ENCODE assay signal across 17 cellular contexts in genomic region chr16:50280932-50281331, GRCh38. TPM values are rescaled to one million over a fixed set of nuclear protein-coding genes. Genes with fewer than 3 reads are reported as not detected.
DNase-seq lines count a peak whose midpoint lies in the region; ATAC-seq and TF ChIP-seq lines count a peak whose summit lies in the region.
"Had no signal": no experiment of that assay in that cellular context is flagged by ENCODE, and none has a peak within 500 bp of the region (broad histone marks: within the 10 kb centered on the region; RNA-seq: fewer than 3 reads in every experiment).

No MANE protein-coding gene starts in this region.

- H3K4me2 ChIP-seq in BLaER1 treated with 17β-estradiol and CSF1 and Interleukin-3, amounts not matched to agents 10 nM and 100 nM, result peak overlapping the region; percentile 87 to 100 (median 99)

- H3K4me1 ChIP-seq in BLaER1 treated with 17β-estradiol and CSF1 and Interleukin-3, amounts not matched to agents 10 nM and 100 nM, result peaks cover 89 to 98% (median 97%) of the 10 kb centered on the region in 10 experiments
- peaks cover 3% of the 10 kb centered on the region; the same call in 1 of the 2 replicates for H3K4me1 ChIP-seq in HEK293 (ENCODE audit: control insufficient read depth, insufficient read depth, low read length)

- no peak for DNase-seq in central memory CD8-positive, alpha-beta T cell (ENCODE audit: low spot score in 2 of 2)
- DNase-seq in natural killer cell (no peak), Kasumi-1 (lab: John Stamatoyannopoulos, UW) (no peak), NCI-H187 treated with DMSO at 0.1 percent for 48 hours (lab: John Stamatoyannopoulos, UW) (no peak), mesothelial cell of epicardium (ENCODE audit: low spot score in 2 of 2, unreplicated experiment in 2 of 2) (no peak)
- DNase-seq: activated CD4-positive, alpha-beta T cell treated with anti-CD3 and anti-CD28 coated beads for 1 hour; activated T-cell treated with anti-CD3 and anti-CD28 coated beads, Interleukin-2, amount 50 U/mL, for 1 hour; H7; hypothalamus; KBM-7; NCI-H524 treated with DMSO at 0.1 percent for 48 hours; small intestine; T-helper 2 cell had no signal

- no peak for ATAC-seq in central memory CD8-positive, alpha-beta T cell (replicated peaks; ENCODE audit: extremely low read depth, poor library complexity, severe bottlenecking)
- ATAC-seq in natural killer cell, result no peak
- no peak for ATAC-seq in HG03175 (IDR thresholded peaks at IDR 0.05; ENCODE audit: unreplicated experiment)

- peaks cover 14 to 63% (median 25%) of the 10 kb centered on the region in 11 experiments; a peak in 19 of 22 replicates for H4K20me1 ChIP-seq in BLaER1 treated with 17β-estradiol and CSF1 and Interleukin-3, amounts not matched to agents 10 nM and 100 nM

- H3K9me3 Mint-ChIP-seq in central memory CD8-positive, alpha-beta T cell, result no peaks in the 10 kb centered on the region
- H3K9me3 Mint-ChIP-seq in natural killer cell (peaks cover 0 to 4% of the 10 kb centered on the region in 2 donors), mesothelial cell of epicardium (peaks cover 14% of the 10 kb centered on the region)

- intact Hi-C loops in natural killer cell (cut with micrococcal nuclease), result loop anchor here (5.0 kb wide), 2 partner anchors 34 to 54 kb away; no protein-coding TSS in a partner anchor

- H3K9me3 ChIP-seq in BLaER1 treated with 17β-estradiol and CSF1 and Interleukin-3, amounts not matched to agents 10 nM and 100 nM (replicated peaks in 1 of 11), result no peaks in the 10 kb centered on the region; a peak in 1 of 22 replicates
- no peaks in the 10 kb centered on the region for H3K9me3 ChIP-seq in HEK293 (ENCODE audit: control insufficient read depth, insufficient read depth, low read depth, low read length)

- peaks cover 0 to 11% (median 0%) of the 10 kb centered on the region in 11 experiments; a peak in 5 of 22 replicates for H3K36me3 ChIP-seq in BLaER1 treated with 17β-estradiol and CSF1 and Interleukin-3, amounts not matched to agents 10 nM and 100 nM
- H3K36me3 ChIP-seq in HEK293 (ENCODE audit: control insufficient read depth in 2 of 2, insufficient read depth in 1 of 2, low read length in 2 of 2), result no peaks in the 10 kb centered on the region

- H3K9ac ChIP-seq in BLaER1 treated with 17β-estradiol and CSF1 and Interleukin-3, amounts not matched to agents 10 nM and 100 nM, result peak overlapping the region in 10 of 11 experiments; percentile 72 to 85 (median 80); a peak in 19 of 22 replicates

- CTCF ChIA-PET in HEK293 (lab: Yijun Ruan, JAX), result no interaction called here

- H3K27me3 Mint-ChIP-seq in central memory CD8-positive, alpha-beta T cell, result no peaks in the 10 kb centered on the region
- H3K27me3 Mint-ChIP-seq in natural killer cell (ENCODE audit: low read depth in 2 of 2) (no peaks in the 10 kb centered on the region), mesothelial cell of epicardium (ENCODE audit: low read depth) (no peaks in the 10 kb centered on the region)

- no peak for TF ChIP-seq CTCF in HEK293 (tag by site-specific recombination; IDR thresholded peaks at IDR 0.05)
- no peak for TF ChIP-seq CTCF in natural killer cell (IDR thresholded peaks at IDR 0.05)
- no peak for TF ChIP-seq CTCF in mesothelial cell of epicardium (IDR thresholded peaks at IDR 0.05; ENCODE audit: unreplicated experiment)

- peak overlapping the region; percentile 76 to 100 (median 90); a peak in 20 of 22 replicates for H3K27ac ChIP-seq in BLaER1 treated with 17β-estradiol and CSF1 and Interleukin-3, amounts not matched to agents 10 nM and 100 nM
- no peak overlapping the region for H3K27ac ChIP-seq in HEK293 (ENCODE audit: extremely low read depth, low read depth, low read length)

- peak overlapping the region; percentile 91 for H3K27ac Mint-ChIP-seq in central memory CD8-positive, alpha-beta T cell (ENCODE audit: low read depth)
- H3K27ac Mint-ChIP-seq in natural killer cell, result peak overlapping the region; percentile 91 to 99
- H3K27ac Mint-ChIP-seq in mesothelial cell of epicardium, result no peak overlapping the region

- peak overlapping the region in 9 of 10 experiments; percentile 36 to 66 (median 49); a peak in 15 of 20 replicates for H3K4me3 ChIP-seq in BLaER1 treated with 17β-estradiol and CSF1 and Interleukin-3, amounts not matched to agents 10 nM and 100 nM
- no peak overlapping the region for H3K4me3 ChIP-seq in HEK293 (ENCODE audit: low read depth, low read length)

- H3K4me1 Mint-ChIP-seq in central memory CD8-positive, alpha-beta T cell, result peaks cover 90% of the 10 kb centered on the region
- H3K4me1 Mint-ChIP-seq in natural killer cell (peaks cover 84 to 88% of the 10 kb centered on the region in 2 donors), mesothelial cell of epicardium (no peaks in the 10 kb centered on the region)

- POLR2A ChIA-PET in HEK293 (lab: Yijun Ruan, JAX), result no interaction called here

- no peaks in the 10 kb centered on the region for H3K27me3 ChIP-seq in BLaER1 treated with 17β-estradiol and CSF1 and Interleukin-3, amounts not matched to agents 10 nM and 100 nM

- peak overlapping the region; percentile 82 for H3K4me3 Mint-ChIP-seq in central memory CD8-positive, alpha-beta T cell
- H3K4me3 Mint-ChIP-seq in natural killer cell, result peak overlapping the region; percentile 91
- no peak overlapping the region for H3K4me3 Mint-ChIP-seq in mesothelial cell of epicardium
- H3K4me3 Mint-ChIP-seq: neural crest cell had no signal

- H3K36me3 Mint-ChIP-seq in central memory CD8-positive, alpha-beta T cell (ENCODE audit: insufficient read depth), result peaks cover 15% of the 10 kb centered on the region
- H3K36me3 Mint-ChIP-seq in natural killer cell, result peaks cover 7% of the 10 kb centered on the region
- H3K36me3 Mint-ChIP-seq in mesothelial cell of epicardium, result peaks cover 3% of the 10 kb centered on the region

TF ChIP-seq in HEK293, 187 proteins besides CTCF, POLR2A, EP300 and RAD21:
- TF ChIP-seq ZNF121 (tag by site-specific recombination; IDR thresholded peaks at IDR 0.05) (peak; percentile 61; the same call in 1 of the 2 replicates), FEZF1 (tag by site-specific recombination; IDR thresholded peaks at IDR 0.05) (no peak)
- TF ChIP-seq, protein P1, sequence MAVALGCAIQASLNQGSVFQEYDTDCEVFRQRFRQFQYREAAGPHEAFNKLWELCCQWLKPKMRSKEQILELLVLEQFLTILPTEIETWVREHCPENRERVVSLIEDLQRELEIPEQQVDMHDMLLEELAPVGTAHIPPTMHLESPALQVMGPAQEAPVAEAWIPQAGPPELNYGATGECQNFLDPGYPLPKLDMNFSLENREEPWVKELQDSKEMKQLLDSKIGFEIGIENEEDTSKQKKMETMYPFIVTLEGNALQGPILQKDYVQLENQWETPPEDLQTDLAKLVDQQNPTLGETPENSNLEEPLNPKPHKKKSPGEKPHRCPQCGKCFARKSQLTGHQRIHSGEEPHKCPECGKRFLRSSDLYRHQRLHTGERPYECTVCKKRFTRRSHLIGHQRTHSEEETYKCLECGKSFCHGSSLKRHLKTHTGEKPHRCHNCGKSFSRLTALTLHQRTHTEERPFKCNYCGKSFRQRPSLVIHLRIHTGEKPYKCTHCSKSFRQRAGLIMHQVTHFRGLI (tag by site-specific recombination; IDR thresholded peaks at IDR 0.05), result peak; percentile 32; the same call in 1 of the 2 replicates

RNA-seq across cellular contexts. Expression of gene ADCY7, which starts 14.6 kb away (rescaled TPM):
- 100 to 1,000 TPM; 479 to 591 (median 512) TPM for total RNA-seq in natural killer cell
- total RNA-seq in mesothelial cell of epicardium, result 23.5 to 25.7 TPM (median 24.8 TPM) in 3 replicates

Comparison
In these comparisons a context has a peak if more than half of its experiments do, and no peak if none do; other contexts are left out.
1. RNA of gene ADCY7, which starts 14.6 kb away (total RNA-seq): 479 to 591 TPM in natural killer cell; 23.5 to 25.7 TPM in mesothelial cell of epicardium; every median in the first group is over 10 times any median in the second.